1 cellular context compared by ENCODE assay signal in the genomic region with DNA sequence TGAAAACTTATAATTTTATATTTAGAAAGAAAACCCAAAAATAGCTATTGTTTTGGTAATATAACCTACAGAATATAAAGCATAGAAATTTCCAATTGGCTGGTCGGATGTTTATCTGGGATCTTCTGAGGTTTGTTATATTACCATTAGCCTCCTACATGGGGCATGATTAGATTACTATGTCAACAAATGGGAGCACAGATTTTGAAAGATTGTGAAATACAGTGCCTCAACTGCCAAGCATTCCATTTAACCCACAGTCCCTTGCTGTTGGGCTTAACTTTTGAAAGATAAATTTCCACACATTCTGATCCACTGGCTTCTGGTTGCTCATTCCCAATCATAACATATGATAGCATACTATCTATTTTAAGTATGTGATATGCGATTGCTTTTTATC.
TF ChIP-seq lines count a peak whose summit lies in the region.

No MANE protein-coding gene starts in this region.

TF ChIP-seq in SK-N-SH, 30 proteins besides CTCF, POLR2A, EP300 and RAD21 (continued from another document):
- no peak for TF ChIP-seq GATA2 (CRISPR knock-in tag; IDR thresholded peaks at IDR 0.05)
- TF ChIP-seq, protein P1, sequence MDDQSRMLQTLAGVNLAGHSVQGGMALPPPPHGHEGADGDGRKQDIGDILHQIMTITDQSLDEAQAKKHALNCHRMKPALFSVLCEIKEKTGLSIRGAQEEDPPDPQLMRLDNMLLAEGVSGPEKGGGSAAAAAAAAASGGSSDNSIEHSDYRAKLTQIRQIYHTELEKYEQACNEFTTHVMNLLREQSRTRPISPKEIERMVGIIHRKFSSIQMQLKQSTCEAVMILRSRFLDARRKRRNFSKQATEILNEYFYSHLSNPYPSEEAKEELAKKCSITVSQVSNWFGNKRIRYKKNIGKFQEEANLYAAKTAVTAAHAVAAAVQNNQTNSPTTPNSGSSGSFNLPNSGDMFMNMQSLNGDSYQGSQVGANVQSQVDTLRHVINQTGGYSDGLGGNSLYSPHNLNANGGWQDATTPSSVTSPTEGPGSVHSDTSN (IDR thresholded peaks at IDR 0.05) = no peak
- TF ChIP-seq, protein P2, sequence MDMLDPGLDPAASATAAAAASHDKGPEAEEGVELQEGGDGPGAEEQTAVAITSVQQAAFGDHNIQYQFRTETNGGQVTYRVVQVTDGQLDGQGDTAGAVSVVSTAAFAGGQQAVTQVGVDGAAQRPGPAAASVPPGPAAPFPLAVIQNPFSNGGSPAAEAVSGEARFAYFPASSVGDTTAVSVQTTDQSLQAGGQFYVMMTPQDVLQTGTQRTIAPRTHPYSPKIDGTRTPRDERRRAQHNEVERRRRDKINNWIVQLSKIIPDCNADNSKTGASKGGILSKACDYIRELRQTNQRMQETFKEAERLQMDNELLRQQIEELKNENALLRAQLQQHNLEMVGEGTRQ (IDR thresholded peaks at IDR 0.05; ENCODE audit: borderline replicate concordance, low read depth, low read length) = no peak
- TF ChIP-seq, protein P3, sequence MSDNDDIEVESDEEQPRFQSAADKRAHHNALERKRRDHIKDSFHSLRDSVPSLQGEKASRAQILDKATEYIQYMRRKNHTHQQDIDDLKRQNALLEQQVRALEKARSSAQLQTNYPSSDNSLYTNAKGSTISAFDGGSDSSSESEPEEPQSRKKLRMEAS (IDR thresholded peaks at IDR 0.05; ENCODE audit: low read depth) = no peak
- no peak for TF ChIP-seq MEF2A (IDR thresholded peaks at IDR 0.05; ENCODE audit: borderline replicate concordance, low read depth)
- no peak for TF ChIP-seq FOXM1 (IDR thresholded peaks at IDR 0.05; ENCODE audit: low read depth)
